In the genomic region with DNA sequence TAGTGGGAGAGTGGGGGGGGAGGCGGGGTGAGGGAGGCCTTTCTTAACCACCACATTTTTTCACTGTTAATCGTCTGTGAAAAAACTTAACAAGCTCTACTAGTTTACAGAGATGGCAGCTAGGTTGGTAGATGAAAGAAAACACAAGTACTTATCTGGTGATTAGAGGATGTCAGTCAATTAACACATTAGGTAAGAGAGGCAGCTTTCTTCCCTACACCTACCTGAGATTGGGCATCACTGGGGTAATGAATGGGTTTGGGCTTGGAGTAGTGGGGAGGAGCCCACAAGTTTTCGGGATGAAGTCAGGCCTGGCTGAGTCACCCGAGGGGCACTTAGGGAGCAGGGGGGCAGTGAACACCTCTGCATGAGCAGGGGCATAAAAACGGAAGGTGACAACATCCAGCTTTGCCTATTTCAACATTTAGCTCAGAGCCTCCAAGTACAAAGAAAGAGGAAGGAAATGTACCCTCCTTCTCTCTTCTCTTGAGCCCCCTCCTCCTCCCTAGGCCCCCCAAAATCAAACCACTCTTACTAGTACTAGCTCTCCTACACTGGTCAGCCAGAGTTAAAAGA, we compare ENCODE assay signal across 9 cellular contexts. TPM values are rescaled to one million over a fixed set of nuclear protein-coding genes. Genes with fewer than 3 reads are reported as not detected.
A peak's percentile ranks its signal among the peaks of the same experiment; 100 is the strongest.
DNase-seq lines count a peak whose midpoint lies in the region; ATAC-seq and TF ChIP-seq lines count a peak whose summit lies in the region.
"Had no signal": no experiment of that assay in that cellular context is flagged by ENCODE, and none has a peak within 500 bp of the region (broad histone marks: within the 10 kb centered on the region; RNA-seq: fewer than 3 reads in every experiment).

No MANE protein-coding gene starts in this region.

- peak overlapping the region; percentile 96 for H3K4me2 ChIP-seq in OCI-LY7 (ENCODE audit: low read length)

- no peaks in the 10 kb centered on the region for H3K9me3 Mint-ChIP-seq in T-helper 1 cell treated with Interleukin-12 subunit alpha and Interleukin-12 subunit beta and Interleukin-4 antibody, amounts not matched to agents 30 μg/mL and 1 μg/mL, for 36 hours
- H3K9me3 Mint-ChIP-seq in stimulated activated memory B cell treated with anti-CD40 and anti-IgM and Interleukin-4, amounts not matched to agents 10 μg/mL and 1 μg/mL and 100 μg/mL, for 72 hours = no peaks in the 10 kb centered on the region

- H4K20me1 ChIP-seq in OCI-LY7 (ENCODE audit: insufficient read depth, low read length) = peaks cover 48% of the 10 kb centered on the region

- no peaks in the 10 kb centered on the region for H3K9me2 ChIP-seq in OCI-LY7 (ENCODE audit: insufficient read depth, low read length)

- intact Hi-C loops in OCI-LY7 (cut with micrococcal nuclease; ENCODE audit: unreplicated experiment) (loop anchor here (5.0 to 10.0 kb wide), 3 partner anchors 227 to 990 kb away; partner anchors contain the start of genes ENAH, LEFTY2 and WDR26), mucosa of descending colon (cut with DNase I, micrococcal nuclease) (no loop called here)

- DNase-seq in T-helper 1 cell (no peak), OCI-LY7 (ENCODE audit: low spot score) (peak; percentile 31), epithelial cell of prostate (ENCODE audit: low read depth, low spot score) (no peak), mucosa of descending colon (no peak)
- DNase-seq: NCI-H446 treated with DMSO at 0.1 percent for 48 hours had no signal

- H3K4me3 ChIP-seq in OCI-LY7 (ENCODE audit: low read depth, low read length, poor library complexity, severe bottlenecking) (peak overlapping the region; percentile 85), mucosa of descending colon (no peak overlapping the region)

- peaks cover 75% of the 10 kb centered on the region for H3K79me2 ChIP-seq in OCI-LY7 (ENCODE audit: insufficient read depth, low read depth, low read length)

- ATAC-seq in stimulated activated memory B cell treated with anti-CD40 and anti-IgM and Interleukin-4, amounts not matched to agents 10 μg/mL and 1 μg/mL and 100 μg/mL, for 72 hours = no peak
- ATAC-seq in HG03521 (IDR thresholded peaks at IDR 0.05; ENCODE audit: unreplicated experiment) (no peak), mucosa of descending colon (no peak), HG02610 (IDR thresholded peaks at IDR 0.05; ENCODE audit: unreplicated experiment) (no peak)

- H3K36me3 ChIP-seq in OCI-LY7 (ENCODE audit: insufficient read depth, low read length) = peaks cover 67% of the 10 kb centered on the region
- no peaks in the 10 kb centered on the region for H3K36me3 ChIP-seq in mucosa of descending colon (ENCODE audit: low read depth)

- H3K4me3 Mint-ChIP-seq in T-helper 1 cell treated with Interleukin-12 subunit alpha and Interleukin-12 subunit beta and Interleukin-4 antibody, amounts not matched to agents 30 μg/mL and 1 μg/mL, for 36 hours = peak overlapping the region; percentile 93
- peak overlapping the region; percentile 29 for H3K4me3 Mint-ChIP-seq in stimulated activated memory B cell treated with anti-CD40 and anti-IgM and Interleukin-4, amounts not matched to agents 10 μg/mL and 1 μg/mL and 100 μg/mL, for 72 hours

- no peaks in the 10 kb centered on the region for H3K27me3 Mint-ChIP-seq in T-helper 1 cell treated with Interleukin-12 subunit alpha and Interleukin-12 subunit beta and Interleukin-4 antibody, amounts not matched to agents 30 μg/mL and 1 μg/mL, for 36 hours (ENCODE audit: low read depth)
- H3K27me3 Mint-ChIP-seq in stimulated activated memory B cell treated with anti-CD40 and anti-IgM and Interleukin-4, amounts not matched to agents 10 μg/mL and 1 μg/mL and 100 μg/mL, for 72 hours = no peaks in the 10 kb centered on the region

- H3K36me3 Mint-ChIP-seq in T-helper 1 cell treated with Interleukin-12 subunit alpha and Interleukin-12 subunit beta and Interleukin-4 antibody, amounts not matched to agents 30 μg/mL and 1 μg/mL, for 36 hours (ENCODE audit: low read depth) = peaks cover 31% of the 10 kb centered on the region
- peaks cover 17% of the 10 kb centered on the region for H3K36me3 Mint-ChIP-seq in stimulated activated memory B cell treated with anti-CD40 and anti-IgM and Interleukin-4, amounts not matched to agents 10 μg/mL and 1 μg/mL and 100 μg/mL, for 72 hours

- H3K4me1 Mint-ChIP-seq in T-helper 1 cell treated with Interleukin-12 subunit alpha and Interleukin-12 subunit beta and Interleukin-4 antibody, amounts not matched to agents 30 μg/mL and 1 μg/mL, for 36 hours (ENCODE audit: low read depth) = peaks cover 66% of the 10 kb centered on the region
- peaks cover 49% of the 10 kb centered on the region for H3K4me1 Mint-ChIP-seq in stimulated activated memory B cell treated with anti-CD40 and anti-IgM and Interleukin-4, amounts not matched to agents 10 μg/mL and 1 μg/mL and 100 μg/mL, for 72 hours

- H3K4me1 ChIP-seq in OCI-LY7 (ENCODE audit: insufficient read depth, low read length, poor library complexity, severe bottlenecking) = peaks cover 41% of the 10 kb centered on the region
- H3K4me1 ChIP-seq in mucosa of descending colon (ENCODE audit: low read depth) = peaks cover 40% of the 10 kb centered on the region

- POLR2A ChIA-PET in OCI-LY7 (lab: Charles Lee) = interaction anchor here (0.6 to 12.2 kb wide), 15 partner anchors 11 to 574 kb away, joined by 3 to 242 read pairs (median 4); partner anchors contain the start of gene SDE2

- CTCF ChIA-PET in OCI-LY7 (lab: Charles Lee; ENCODE audit: unreplicated experiment) = interaction anchor here (0.6 to 1.2 kb wide), 3 partner anchors 15 to 109 kb away, joined by 3 to 4 read pairs (median 4); no protein-coding TSS in a partner anchor

- BruUV-seq in OCI-LY7 (replicated peaks; lab: Mats Ljungman, UMichigan) = no TSS peak

- H3K27ac ChIP-seq in OCI-LY7 (ENCODE audit: low read depth, low read length, poor library complexity, severe bottlenecking) (peak overlapping the region; percentile 92), epithelial cell of prostate (peak overlapping the region; percentile 76)

- peak overlapping the region; percentile 62 for H3K27ac Mint-ChIP-seq in T-helper 1 cell treated with Interleukin-12 subunit alpha and Interleukin-12 subunit beta and Interleukin-4 antibody, amounts not matched to agents 30 μg/mL and 1 μg/mL, for 36 hours
- peak overlapping the region; percentile 37 for H3K27ac Mint-ChIP-seq in stimulated activated memory B cell treated with anti-CD40 and anti-IgM and Interleukin-4, amounts not matched to agents 10 μg/mL and 1 μg/mL and 100 μg/mL, for 72 hours

- TF ChIP-seq CTCF in OCI-LY7 (conservative IDR thresholded peaks at IDR 0.05; ENCODE audit: low read length) = no peak
- TF ChIP-seq CTCF in mucosa of descending colon (IDR thresholded peaks at IDR 0.05) = no peak

- H3K9me3 ChIP-seq in OCI-LY7 (ENCODE audit: low read length) (peaks cover 2% of the 10 kb centered on the region; the same call in 1 of the 2 replicates), mucosa of descending colon (no peaks in the 10 kb centered on the region)

- H2AFZ ChIP-seq in OCI-LY7 (ENCODE audit: low read length) = no peak overlapping the region

RNA-seq across cellular contexts. Expression of gene LBR, which starts 2.5 kb away (rescaled TPM):
- total RNA-seq in OCI-LY7 (2014; rRNA removed; shearing (Covaris generic)) = 110 and 117 TPM in 2 replicates
- 288 and 297 TPM in 2 replicates for total RNA-seq in OCI-LY7 (2022)
- total RNA-seq in mucosa of descending colon = 100 to 1,000 TPM in 2 of 3 donors, 10 to 100 TPM in 1; 87.9 to 161 (median 123) TPM
